9 cellular contexts compared by ENCODE assay signal in genomic region chr18:74292541-74292858, GRCh38. TPM values are rescaled to one million over a fixed set of nuclear protein-coding genes. Genes with fewer than 3 reads are reported as not detected.
DNase-seq lines count a peak whose midpoint lies in the region; ATAC-seq and TF ChIP-seq lines count a peak whose summit lies in the region.
"Had no signal": no experiment of that assay in that cellular context is flagged by ENCODE, and none has a peak within 500 bp of the region (broad histone marks: within the 10 kb centered on the region; RNA-seq: fewer than 3 reads in every experiment).

No MANE protein-coding gene starts in this region.

- H3K27me3 Mint-ChIP-seq in activated CD4-positive, alpha-beta T cell treated with anti-CD3 and anti-CD28 coated beads, Interleukin-2, amount 10 ng/mL, durations not matched to agents 7 days and 5 days = no peaks in the 10 kb centered on the region
- H3K27me3 Mint-ChIP-seq: central memory CD8-positive, alpha-beta T cell had no signal

- intact Hi-C loops in left lung (cut with DNase I) = no loop called here

- no peaks in the 10 kb centered on the region for H3K27me3 ChIP-seq in adipocyte (replicated peaks; ENCODE audit: control insufficient read depth, insufficient read depth, low read length)
- peaks cover 0 to 7% of the 10 kb centered on the region in 2 donors for H3K27me3 ChIP-seq in left lung
- H3K27me3 ChIP-seq in thoracic aorta (replicated peaks; ENCODE audit: insufficient read depth) = no peaks in the 10 kb centered on the region

- POLR2A ChIA-PET in activated CD4-positive, alpha-beta T cell treated with anti-CD3 and anti-CD28 coated beads, Interleukin-2, amount 10 ng/mL, durations not matched to agents 7 days and 5 days (lab: Charles Lee) = no interaction called here

- H3K9me3 ChIP-seq in adipocyte (ENCODE audit: control insufficient read depth, low read length) = no peaks in the 10 kb centered on the region
- no peaks in the 10 kb centered on the region for H3K9me3 ChIP-seq in left lung
- no peaks in the 10 kb centered on the region for H3K9me3 ChIP-seq in thoracic aorta

- peak overlapping the region; percentile 84 for H3K4me3 Mint-ChIP-seq in activated CD4-positive, alpha-beta T cell treated with anti-CD3 and anti-CD28 coated beads, Interleukin-2, amount 10 ng/mL, durations not matched to agents 7 days and 5 days
- H3K4me3 Mint-ChIP-seq: central memory CD8-positive, alpha-beta T cell had no signal

- no peak for DNase-seq in activated CD4-positive, alpha-beta T cell treated with anti-CD3 and anti-CD28 coated beads, Interleukin-2, amount 10 ng/mL, durations not matched to agents 7 days and 5 days
- DNase-seq in activated CD4-positive, alpha-beta T cell treated with anti-CD3 and anti-CD28 coated beads for 48 hours = no peak
- no peak for DNase-seq in adipocyte (ENCODE audit: low read depth)
- DNase-seq in left lung = no peak
- DNase-seq in thoracic aorta (ENCODE audit: low spot score) = no peak
- no peak for DNase-seq in NCI-H446 (lab: John Stamatoyannopoulos, UW)
- no peak for DNase-seq in activated effector memory CD4-positive, alpha-beta T cell treated with anti-CD3 and anti-CD28 coated beads, Interleukin-2, amount 50 U/mL, for 16 hours

- peaks cover 6% of the 10 kb centered on the region for H3K9me3 Mint-ChIP-seq in activated CD4-positive, alpha-beta T cell treated with anti-CD3 and anti-CD28 coated beads, Interleukin-2, amount 10 ng/mL, durations not matched to agents 7 days and 5 days
- H3K9me3 Mint-ChIP-seq: central memory CD8-positive, alpha-beta T cell had no signal

- peak overlapping the region; percentile 87 for H3K9ac ChIP-seq in adipocyte (ENCODE audit: low read length)

- CTCF ChIA-PET in activated CD4-positive, alpha-beta T cell treated with anti-CD3 and anti-CD28 coated beads, Interleukin-2, amount 10 ng/mL, durations not matched to agents 7 days and 5 days (lab: Charles Lee) = no interaction called here

- ATAC-seq in left lung = no peak
- no peak for ATAC-seq in thoracic aorta (ENCODE audit: insufficient number of reproducible peaks, low FRiP score, low read depth)
- no peak for ATAC-seq in GM18520 (IDR thresholded peaks at IDR 0.05; ENCODE audit: unreplicated experiment)

- no peaks in the 10 kb centered on the region for H3K36me3 ChIP-seq in adipocyte (ENCODE audit: control insufficient read depth, insufficient read depth, low read length, severe bottlenecking)
- no peaks in the 10 kb centered on the region for H3K36me3 ChIP-seq in left lung
- no peaks in the 10 kb centered on the region for H3K36me3 ChIP-seq in thoracic aorta

- peaks cover 9% of the 10 kb centered on the region for H3K4me1 Mint-ChIP-seq in activated CD4-positive, alpha-beta T cell treated with anti-CD3 and anti-CD28 coated beads, Interleukin-2, amount 10 ng/mL, durations not matched to agents 7 days and 5 days

- no peak for TF ChIP-seq CTCF in left lung (IDR thresholded peaks at IDR 0.05)
- no peak for TF ChIP-seq CTCF in thoracic aorta (IDR thresholded peaks at IDR 0.05)

- H3K4me1 ChIP-seq in adipocyte (ENCODE audit: control insufficient read depth, insufficient read depth, low read length) (peaks cover 41% of the 10 kb centered on the region), left lung (peaks cover 0 to 43% of the 10 kb centered on the region in 2 donors), thoracic aorta (ENCODE audit: control insufficient read depth in 1 of 2, low read depth in 2 of 2) (peaks cover 5 to 23% of the 10 kb centered on the region in 2 donors)

- H3K4me3 ChIP-seq in adipocyte (ENCODE audit: low read length) (peak overlapping the region; percentile 97), left lung (peak overlapping the region; percentile 82 to 89), thoracic aorta (peak overlapping the region; percentile 98)

- H3K27ac ChIP-seq in left lung (peak overlapping the region; percentile 74 to 78), thoracic aorta (peak overlapping the region; percentile 24 to 33)

- H3K27ac Mint-ChIP-seq in activated CD4-positive, alpha-beta T cell treated with anti-CD3 and anti-CD28 coated beads, Interleukin-2, amount 10 ng/mL, durations not matched to agents 7 days and 5 days = peak overlapping the region; percentile 5

- peaks cover 2% of the 10 kb centered on the region for H3K36me3 Mint-ChIP-seq in activated CD4-positive, alpha-beta T cell treated with anti-CD3 and anti-CD28 coated beads, Interleukin-2, amount 10 ng/mL, durations not matched to agents 7 days and 5 days (ENCODE audit: low read depth)

RNA-seq across cellular contexts. Expression of gene CYB5A, which starts 0.7 kb away (rescaled TPM):
- 10 to 100 TPM; 30.6 to 32.3 TPM for total RNA-seq in activated CD4-positive, alpha-beta T cell treated with anti-CD3 and anti-CD28 coated beads, Interleukin-2, amount 10 ng/mL, durations not matched to agents 7 days and 5 days
- total RNA-seq in left lung (100 to 1,000 TPM; 347 to 508 TPM), thoracic aorta (100 to 1,000 TPM in 1 of 2 donors, 10 to 100 TPM in 1; 57.0 to 121 TPM)

RNA-seq across cellular contexts. Expression of gene C18orf63, which starts 23.1 kb away (rescaled TPM):
- total RNA-seq in activated CD4-positive, alpha-beta T cell treated with anti-CD3 and anti-CD28 coated beads, Interleukin-2, amount 10 ng/mL, durations not matched to agents 7 days and 5 days = not detected
- total RNA-seq in left lung (under 1 TPM; 0.16 to 0.26 TPM), thoracic aorta (not detected)
